ENCODE assay signal across 19 cellular contexts in the genomic region with DNA sequence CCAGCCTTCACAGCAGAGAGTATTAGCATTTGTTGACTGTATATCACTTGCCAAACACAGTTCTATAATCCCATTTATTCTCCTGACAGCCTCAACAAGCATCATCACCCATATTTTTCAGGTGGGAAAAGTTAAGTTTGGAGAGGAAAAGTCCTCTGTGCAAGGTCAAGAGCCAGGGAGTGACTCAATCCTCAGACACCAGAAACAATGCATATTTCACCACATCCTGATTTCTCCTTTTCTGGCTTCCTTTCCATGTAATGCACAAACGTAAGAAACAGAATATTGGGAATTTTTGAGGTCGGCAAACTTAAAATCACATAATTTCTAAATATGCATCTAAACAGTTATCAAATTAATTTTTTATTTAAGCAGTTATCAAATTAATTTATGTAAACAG.
DNase-seq lines count a peak whose midpoint lies in the region.
"Had no signal": no experiment of that assay in that cellular context is flagged by ENCODE, and none has a peak within 500 bp of the region (broad histone marks: within the 10 kb centered on the region; RNA-seq: fewer than 3 reads in every experiment).

No MANE protein-coding gene starts in this region.

- no peak overlapping the region for H3K4me3 ChIP-seq in SJSA1
- H3K4me3 ChIP-seq: HAP-1, mucosa of descending colon, right lobe of liver had no signal

- DNase-seq in ELR (ENCODE audit: low read depth) (peak; percentile 80), SJSA1 (ENCODE audit: low read depth in 1 of 2, low spot score in 2 of 2) (peak in 1 of 2 experiments; percentile 30), epithelial cell of prostate (ENCODE audit: low read depth, low spot score) (no peak), pulmonary artery endothelial cell (ENCODE audit: low read depth, low spot score) (peak; percentile 73), amygdala (lab: John Stamatoyannopoulos, UW) (no peak), CD1c-positive myeloid dendritic cell (ENCODE audit: extremely low spot score) (no peak), NCI-H128 (lab: John Stamatoyannopoulos, UW; ENCODE audit: unreplicated experiment) (no peak), GM19238 (ENCODE audit: insufficient read length, low spot score) (no peak)
- DNase-seq: activated CD4-positive, alpha-beta T cell treated with anti-CD3 and anti-CD28 coated beads, Interleukin-2, amount 50 U/mL, for 48 hours; activated T-cell treated with anti-CD3 and anti-CD28 coated beads, Interleukin-2, amount 50 U/mL, for 4 hours; BE2C; cerebellar nuclear complex; mucosa of descending colon; NCI-H1105; NCI-H2171; nucleus accumbens; right lobe of liver; stimulated activated CD4-positive, alpha-beta T cell treated with anti-CD3 and anti-CD28 coated beads, Interleukin-2, amount 100 ng/mL, for 24 hours had no signal

- peaks cover 35% of the 10 kb centered on the region for H3K4me1 ChIP-seq in SJSA1 (replicated peaks)
- H3K4me1 ChIP-seq: BE2C, right lobe of liver had no signal

- H3K27me3 ChIP-seq in SJSA1 (replicated peaks), result no peaks in the 10 kb centered on the region
- H3K27me3 ChIP-seq: BE2C, right lobe of liver had no signal

- H3K27ac ChIP-seq in SJSA1, result peak overlapping the region; percentile 31
- H3K27ac ChIP-seq in epithelial cell of prostate, result peak overlapping the region; percentile 54
- H3K27ac ChIP-seq: right lobe of liver had no signal

- H3K36me3 ChIP-seq in SJSA1, result no peaks in the 10 kb centered on the region
- H3K36me3 ChIP-seq: BE2C, HAP-1, right lobe of liver had no signal

- no peaks in the 10 kb centered on the region for H3K9me3 ChIP-seq in SJSA1 (replicated peaks)
- H3K9me3 ChIP-seq: BE2C, HAP-1, mucosa of descending colon, right lobe of liver had no signal

Comparison
In these comparisons a context has a peak if more than half of its experiments do, and no peak if none do; other contexts are left out.
1. DNase-seq: peak in ELR (single experiment) and pulmonary artery endothelial cell (single experiment); none in epithelial cell of prostate (single experiment), amygdala (0 of 56), CD1c-positive myeloid dendritic cell (single experiment), NCI-H128 (single experiment) and GM19238 (single experiment).